ENCODE assay signal across 8 cellular contexts in the genomic region with DNA sequence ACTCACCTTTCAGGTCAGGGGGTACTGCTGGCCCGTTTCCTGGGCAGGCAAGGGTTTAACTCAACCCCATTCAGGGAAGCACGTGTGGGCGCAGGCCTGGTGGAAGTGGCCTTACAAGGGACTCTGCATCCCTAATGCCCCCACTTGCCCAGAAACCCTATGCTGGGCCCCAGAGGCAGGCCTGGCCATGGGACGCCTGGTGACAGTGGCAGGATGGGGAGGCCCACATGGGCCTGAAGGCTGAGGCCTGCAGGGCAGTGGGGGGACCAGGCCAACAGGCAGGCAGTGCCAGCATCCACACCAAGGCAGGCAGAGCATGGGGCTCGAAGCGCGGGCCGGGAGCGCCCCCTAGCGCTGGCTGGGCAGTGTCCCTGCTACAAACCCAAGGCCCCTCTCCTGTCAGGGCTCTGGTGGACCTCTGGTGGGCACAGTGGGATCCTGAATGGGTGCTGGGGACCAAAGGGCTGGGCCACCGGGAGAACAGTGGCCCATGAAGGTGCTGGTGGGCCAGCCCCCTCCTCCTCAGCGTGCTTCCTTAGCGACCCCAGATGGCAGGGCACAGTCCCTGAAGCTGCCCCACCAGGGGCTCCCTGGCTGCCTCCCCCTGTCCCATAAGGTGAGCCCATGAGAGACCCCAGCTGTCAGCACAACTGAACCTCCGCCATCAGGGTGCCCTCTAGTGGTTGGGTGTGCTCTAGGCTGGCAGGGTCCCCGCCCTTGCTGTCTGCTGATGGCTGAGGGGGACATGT. TPM values are rescaled to one million over a fixed set of nuclear protein-coding genes. Genes with fewer than 3 reads are reported as not detected.
DNase-seq lines count a peak whose midpoint lies in the region; ATAC-seq and TF ChIP-seq lines count a peak whose summit lies in the region.

No MANE protein-coding gene starts in this region.

- peak; percentile 60 for DNase-seq in NCI-H2227 (lab: John Stamatoyannopoulos, UW; ENCODE audit: unreplicated experiment)
- DNase-seq in NCI-H2227 treated with DMSO at 0.1 percent for 48 hours (lab: John Stamatoyannopoulos, UW): no peak
- DNase-seq in NCI-H1694 treated with DMSO at 0.1 percent for 48 hours (lab: John Stamatoyannopoulos, UW): peak; percentile 52
- peak; percentile 38 to 55 for DNase-seq in central memory CD8-positive, alpha-beta T cell (ENCODE audit: low spot score in 2 of 2)
- no peak for DNase-seq in kidney epithelial cell (ENCODE audit: low read depth)
- DNase-seq in stimulated activated CD4-positive, alpha-beta T cell treated with anti-CD3 and anti-CD28 coated beads, Interleukin-2, amount 100 ng/mL, for 24 hours: peak; percentile 69 to 79

- no peaks in the 10 kb centered on the region for H3K9me3 Mint-ChIP-seq in central memory CD8-positive, alpha-beta T cell

- no peak overlapping the region for H3K4me3 Mint-ChIP-seq in central memory CD8-positive, alpha-beta T cell

- H3K27me3 ChIP-seq in kidney epithelial cell (ENCODE audit: control insufficient read depth, insufficient read depth, low read length): no peaks in the 10 kb centered on the region

- H3K27me3 Mint-ChIP-seq in central memory CD8-positive, alpha-beta T cell: no peaks in the 10 kb centered on the region

- no peak overlapping the region for H3K4me3 ChIP-seq in kidney epithelial cell (ENCODE audit: low read depth, low read length)

- peak; percentile 95 for TF ChIP-seq CTCF in kidney epithelial cell (IDR thresholded peaks at IDR 0.05; ENCODE audit: insufficient read depth, low read length, poor library complexity, severe bottlenecking)

- peak; percentile 69 to 75 for ATAC-seq in activated CD4-positive, CD25-positive, alpha-beta regulatory T cell treated with anti-CD3 and anti-CD28 coated beads, Interleukin-2, amount 50 U/mL, for 24 hours
- peak; percentile 56 for ATAC-seq in central memory CD8-positive, alpha-beta T cell (replicated peaks; ENCODE audit: extremely low read depth, poor library complexity, severe bottlenecking)
- no peak for ATAC-seq in GM21737 (IDR thresholded peaks at IDR 0.05; ENCODE audit: unreplicated experiment)

- H3K27ac Mint-ChIP-seq in central memory CD8-positive, alpha-beta T cell (ENCODE audit: low read depth): no peak overlapping the region

- peaks cover 4% of the 10 kb centered on the region for H3K36me3 Mint-ChIP-seq in central memory CD8-positive, alpha-beta T cell (ENCODE audit: insufficient read depth)

- H3K4me1 Mint-ChIP-seq in central memory CD8-positive, alpha-beta T cell: no peaks in the 10 kb centered on the region

- no peaks in the 10 kb centered on the region for H3K36me3 ChIP-seq in kidney epithelial cell (ENCODE audit: control insufficient read depth, insufficient read depth, low read length)

RNA-seq across cellular contexts. Expression of a gene that starts 16.8 kb away (rescaled TPM):
- total RNA-seq in kidney epithelial cell: 2.1 and 3.2 TPM in 2 replicates

RNA-seq across cellular contexts. Expression of a gene that starts 46.0 kb away (rescaled TPM):
- 41.5 and 49.0 TPM in 2 replicates for total RNA-seq in kidney epithelial cell

Comparison
In these comparisons a context has a peak if more than half of its experiments do, and no peak if none do; other contexts are left out.
1. DNase-seq: peak in NCI-H2227 (single experiment), NCI-H1694 treated with DMSO at 0.1 percent for 48 hours (single experiment), central memory CD8-positive, alpha-beta T cell (2 of 2) and stimulated activated CD4-positive, alpha-beta T cell treated with anti-CD3 and anti-CD28 coated beads, Interleukin-2, amount 100 ng/mL, for 24 hours (2 of 2); none in NCI-H2227 treated with DMSO at 0.1 percent for 48 hours (single experiment) and kidney epithelial cell (single experiment).